In genomic region chr1:115312752-115313151, GRCh38 we compare ENCODE assay signal across 25 cellular contexts. TPM values are rescaled to one million over a fixed set of nuclear protein-coding genes. Genes with fewer than 3 reads are reported as not detected.
DNase-seq lines count a peak whose midpoint lies in the region; ATAC-seq, FAIRE-seq and TF ChIP-seq lines count a peak whose summit lies in the region.
"Had no signal": no experiment of that assay in that cellular context is flagged by ENCODE, and none has a peak within 500 bp of the region (broad histone marks: within the 10 kb centered on the region; RNA-seq: fewer than 3 reads in every experiment).

No MANE protein-coding gene starts in this region.

- no peaks in the 10 kb centered on the region for H4K20me1 ChIP-seq in astrocyte (ENCODE audit: insufficient read depth, low read length)

- peaks cover 3% of the 10 kb centered on the region for H3K9me3 Mint-ChIP-seq in astrocyte (ENCODE audit: unreplicated experiment)
- H3K9me3 Mint-ChIP-seq: GM23338, H9 had no signal

- H3K79me2 ChIP-seq in astrocyte (ENCODE audit: insufficient read depth, low read length): no peaks in the 10 kb centered on the region

- peak; percentile 55 for DNase-seq in DMS 273 treated with DMSO at 0.1 percent for 48 hours (lab: John Stamatoyannopoulos, UW)
- no peak for DNase-seq in DMS 273 (lab: John Stamatoyannopoulos, UW; ENCODE audit: unreplicated experiment)
- DNase-seq in astrocyte (ENCODE audit: low read depth): no peak
- DNase-seq in kidney tubule cell (ENCODE audit: low spot score): peak; percentile 25
- no peak for DNase-seq in NCI-H526 (lab: John Stamatoyannopoulos, UW)
- DNase-seq in cerebellar nuclear complex (lab: John Stamatoyannopoulos, UW): no peak
- DNase-seq: ACHN; CD4-positive, CD25-positive, alpha-beta regulatory T cell; DMS53; H9; IMR-90; MM.1S; NCI-H1048; NCI-H1694; NCI-H2029 treated with DMSO at 0.1 percent for 48 hours; NCI-H2227 treated with DMSO at 0.1 percent for 48 hours; NCI-H69; OCI-M1; Peyer's patch; SIG-M5 had no signal

- H3K4me3 Mint-ChIP-seq in astrocyte (ENCODE audit: unreplicated experiment): no peak overlapping the region
- H3K4me3 Mint-ChIP-seq: CD4-positive, CD25-positive, alpha-beta regulatory T cell; GM23338; H9 had no signal

- H2AFZ ChIP-seq in astrocyte (ENCODE audit: low read depth, low read length): no peak overlapping the region
- H2AFZ ChIP-seq: GM23338 had no signal

- no peak overlapping the region for H3K4me2 ChIP-seq in astrocyte (ENCODE audit: low read length)
- H3K4me2 ChIP-seq: GM23338, KMS-11 had no signal

- FAIRE-seq in astrocyte (lab: Jason Lieb, UNC): no peak
- FAIRE-seq: G401.6 had no signal

- H3K4me3 ChIP-seq in astrocyte (ENCODE audit: insufficient read depth, low read depth, low read length): no peak overlapping the region
- H3K4me3 ChIP-seq: GM23338, Peyer's patch had no signal

- TF ChIP-seq CTCF in astrocyte (IDR thresholded peaks at IDR 0.05; ENCODE audit: insufficient read depth, low read depth, low read length): no peak

- peaks cover 50% of the 10 kb centered on the region for H3K4me1 Mint-ChIP-seq in astrocyte (ENCODE audit: low read depth, unreplicated experiment)
- H3K4me1 Mint-ChIP-seq: CD4-positive, CD25-positive, alpha-beta regulatory T cell had no signal

- H3K27me3 Mint-ChIP-seq in astrocyte (ENCODE audit: low read depth, unreplicated experiment): no peaks in the 10 kb centered on the region

- no peaks in the 10 kb centered on the region for H3K27me3 ChIP-seq in astrocyte (ENCODE audit: insufficient read depth, low read length)
- H3K27me3 ChIP-seq: Peyer's patch had no signal

- ATAC-seq in HG03520 (IDR thresholded peaks at IDR 0.05; ENCODE audit: unreplicated experiment): no peak
- ATAC-seq: GM23338 had no signal

- peaks cover 14% of the 10 kb centered on the region for H3K4me1 ChIP-seq in astrocyte (ENCODE audit: insufficient read depth, low read length)
- H3K4me1 ChIP-seq: Peyer's patch had no signal

- H3K36me3 Mint-ChIP-seq in astrocyte (ENCODE audit: low read depth, unreplicated experiment): no peaks in the 10 kb centered on the region
- H3K36me3 Mint-ChIP-seq: CD4-positive, CD25-positive, alpha-beta regulatory T cell had no signal

- no peak overlapping the region for H3K27ac ChIP-seq in astrocyte (ENCODE audit: low read depth, low read length)
- H3K27ac ChIP-seq: 22Rv1, KMS-11, Peyer's patch had no signal

- no peaks in the 10 kb centered on the region for H3K36me3 ChIP-seq in astrocyte (ENCODE audit: insufficient read depth, low read length)
- H3K36me3 ChIP-seq: Peyer's patch had no signal

- H3K27ac Mint-ChIP-seq in astrocyte (ENCODE audit: unreplicated experiment): peak overlapping the region; percentile 56
- H3K27ac Mint-ChIP-seq: CD4-positive, CD25-positive, alpha-beta regulatory T cell; GM23338; H9 had no signal

- no peak overlapping the region for H3K9ac ChIP-seq in astrocyte (ENCODE audit: low read length)
- H3K9ac ChIP-seq: KMS-11 had no signal

- no peaks in the 10 kb centered on the region for H3K9me3 ChIP-seq in astrocyte (ENCODE audit: insufficient read depth, low read depth, low read length)
- H3K9me3 ChIP-seq: Peyer's patch had no signal

RNA-seq across cellular contexts. Expression of gene NGF, which starts 25.3 kb away (rescaled TPM):
- total RNA-seq in astrocyte: 12.5 and 12.9 TPM in 2 replicates
- total RNA-seq: CD4-positive, CD25-positive, alpha-beta regulatory T cell; Peyer's patch had no signal

Comparison
In these comparisons a context has a peak if more than half of its experiments do, and no peak if none do; other contexts are left out.
1. DNase-seq: peak in DMS 273 treated with DMSO at 0.1 percent for 48 hours (single experiment) and kidney tubule cell (single experiment); none in DMS 273 (single experiment), astrocyte (single experiment), NCI-H526 (0 of 2) and cerebellar nuclear complex (0 of 2).